ENCODE assay signal across 1 cellular context in the genomic region with DNA sequence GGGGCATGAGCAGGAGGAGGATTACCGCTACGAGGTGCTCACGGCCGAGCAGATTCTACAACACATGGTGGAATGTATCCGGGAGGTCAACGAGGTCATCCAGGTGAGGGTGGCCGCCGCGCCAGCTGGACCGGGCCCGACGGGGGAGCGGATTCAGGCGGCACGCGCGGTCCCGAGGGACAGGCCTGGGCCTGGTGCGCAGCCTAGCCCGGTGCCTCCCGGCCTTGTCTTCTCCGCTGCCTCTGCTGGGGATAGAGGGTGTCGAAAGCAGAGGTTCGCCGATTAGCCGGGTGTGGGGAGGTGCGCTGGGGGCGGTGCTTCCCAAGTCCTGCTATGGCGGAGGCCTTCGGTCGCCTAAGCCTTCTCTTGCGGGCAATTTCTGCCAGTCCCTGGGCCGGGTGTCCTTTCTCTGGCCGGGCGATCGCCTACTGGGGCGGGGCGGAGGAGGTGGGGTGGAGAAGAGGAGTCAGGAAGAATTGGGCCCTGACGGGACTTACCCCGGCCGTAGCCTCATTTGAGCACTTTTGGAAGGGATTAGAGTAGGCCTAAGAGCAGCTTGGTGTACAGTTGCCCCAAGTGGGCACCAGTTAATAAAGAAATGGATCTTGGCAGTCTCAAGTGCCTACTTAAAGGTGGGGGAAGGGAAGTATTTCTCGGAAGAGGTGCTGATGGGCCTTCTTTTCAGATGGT.
A peak's percentile ranks its signal among the peaks of the same experiment; 100 is the strongest.
TF ChIP-seq lines count a peak whose summit lies in the region.

No MANE protein-coding gene starts in this region.

TF ChIP-seq in HepG2, 621 proteins besides CTCF, POLR2A, EP300 and RAD21 (continued from another document and continues in another):
- TF ChIP-seq, protein P1, sequence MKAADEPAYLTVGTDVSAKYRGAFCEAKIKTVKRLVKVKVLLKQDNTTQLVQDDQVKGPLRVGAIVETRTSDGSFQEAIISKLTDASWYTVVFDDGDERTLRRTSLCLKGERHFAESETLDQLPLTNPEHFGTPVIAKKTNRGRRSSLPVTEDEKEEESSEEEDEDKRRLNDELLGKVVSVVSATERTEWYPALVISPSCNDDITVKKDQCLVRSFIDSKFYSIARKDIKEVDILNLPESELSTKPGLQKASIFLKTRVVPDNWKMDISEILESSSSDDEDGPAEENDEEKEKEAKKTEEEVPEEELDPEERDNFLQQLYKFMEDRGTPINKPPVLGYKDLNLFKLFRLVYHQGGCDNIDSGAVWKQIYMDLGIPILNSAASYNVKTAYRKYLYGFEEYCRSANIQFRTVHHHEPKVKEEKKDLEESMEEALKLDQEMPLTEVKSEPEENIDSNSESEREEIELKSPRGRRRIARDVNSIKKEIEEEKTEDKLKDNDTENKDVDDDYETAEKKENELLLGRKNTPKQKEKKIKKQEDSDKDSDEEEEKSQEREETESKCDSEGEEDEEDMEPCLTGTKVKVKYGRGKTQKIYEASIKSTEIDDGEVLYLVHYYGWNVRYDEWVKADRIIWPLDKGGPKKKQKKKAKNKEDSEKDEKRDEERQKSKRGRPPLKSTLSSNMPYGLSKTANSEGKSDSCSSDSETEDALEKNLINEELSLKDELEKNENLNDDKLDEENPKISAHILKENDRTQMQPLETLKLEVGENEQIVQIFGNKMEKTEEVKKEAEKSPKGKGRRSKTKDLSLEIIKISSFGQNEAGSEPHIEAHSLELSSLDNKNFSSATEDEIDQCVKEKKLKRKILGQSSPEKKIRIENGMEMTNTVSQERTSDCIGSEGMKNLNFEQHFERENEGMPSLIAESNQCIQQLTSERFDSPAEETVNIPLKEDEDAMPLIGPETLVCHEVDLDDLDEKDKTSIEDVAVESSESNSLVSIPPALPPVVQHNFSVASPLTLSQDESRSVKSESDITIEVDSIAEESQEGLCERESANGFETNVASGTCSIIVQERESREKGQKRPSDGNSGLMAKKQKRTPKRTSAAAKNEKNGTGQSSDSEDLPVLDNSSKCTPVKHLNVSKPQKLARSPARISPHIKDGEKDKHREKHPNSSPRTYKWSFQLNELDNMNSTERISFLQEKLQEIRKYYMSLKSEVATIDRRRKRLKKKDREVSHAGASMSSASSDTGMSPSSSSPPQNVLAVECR (CRISPR knock-in tag; IDR thresholded peaks at IDR 0.05; ENCODE audit: borderline replicate concordance), result peak; percentile 15; the same call in 1 of the 2 replicates
- TF ChIP-seq TARDBP (CRISPR knock-in tag; IDR thresholded peaks at IDR 0.05) (0 out of 2 replicates have a peak, but pooled peaks have one; percentile 44), SNAPC5 (CRISPR knock-in tag; IDR thresholded peaks at IDR 0.05; ENCODE audit: borderline replicate concordance) (peak; percentile 60; the same call in 1 of the 2 replicates), KLF12 (CRISPR knock-in tag; IDR thresholded peaks at IDR 0.05; ENCODE audit: borderline replicate concordance) (no peak), ZNF547 (CRISPR knock-in tag; IDR thresholded peaks at IDR 0.05) (peak; percentile 23; the same call in 1 of the 2 replicates), ZNF614 (CRISPR knock-in tag; IDR thresholded peaks at IDR 0.05; ENCODE audit: borderline replicate concordance) (no peak), ZNF230 (CRISPR knock-in tag; IDR thresholded peaks at IDR 0.05) (0 out of 2 replicates have a peak, but pooled peaks have one; percentile 54), ZNF609 (CRISPR knock-in tag; IDR thresholded peaks at IDR 0.05; ENCODE audit: borderline replicate concordance) (0 out of 2 replicates have a peak, but pooled peaks have one; percentile 14), CHD4 (IDR thresholded peaks at IDR 0.05; ENCODE audit: borderline replicate concordance, low read length) (no peak), YY1 (IDR thresholded peaks at IDR 0.05; ENCODE audit: insufficient read depth, insufficient replicate concordance, low read depth, low read length) (peak; percentile 71), ARID2 (CRISPR knock-in tag; IDR thresholded peaks at IDR 0.05; ENCODE audit: borderline replicate concordance) (0 out of 2 replicates have a peak, but pooled peaks have one; percentile 23), TFDP2 (CRISPR knock-in tag; IDR thresholded peaks at IDR 0.05) (no peak), MEIS2 (CRISPR knock-in tag; IDR thresholded peaks at IDR 0.05) (peak; percentile 28; the same call in 1 of the 2 replicates), FOXO1 (CRISPR knock-in tag; IDR thresholded peaks at IDR 0.05) (no peak), ZNF564 (CRISPR knock-in tag; IDR thresholded peaks at IDR 0.05) (0 out of 2 replicates have a peak, but pooled peaks have one; percentile 64), ZNF883 (CRISPR knock-in tag; IDR thresholded peaks at IDR 0.05; ENCODE audit: not compliant biosample characterization) (no peak), NCOA1 (CRISPR knock-in tag; IDR thresholded peaks at IDR 0.05) (no peak), ZNF350 (CRISPR knock-in tag; IDR thresholded peaks at IDR 0.05; ENCODE audit: borderline replicate concordance, low read depth) (peak; percentile 57), ZNF251 (CRISPR knock-in tag; IDR thresholded peaks at IDR 0.05) (no peak), ZNF33B (CRISPR knock-in tag; IDR thresholded peaks at IDR 0.05) (0 out of 2 replicates have a peak, but pooled peaks have one; percentile 60), PRMT3 (CRISPR knock-in tag; IDR thresholded peaks at IDR 0.05; ENCODE audit: borderline replicate concordance, low read depth) (0 out of 2 replicates have a peak, but pooled peaks have one; percentile 53), CREB3 (CRISPR knock-in tag; IDR thresholded peaks at IDR 0.05) (0 out of 2 replicates have a peak, but pooled peaks have one; percentile 43), DMAP1 (CRISPR knock-in tag; IDR thresholded peaks at IDR 0.05) (peak; percentile 43; the same call in 1 of the 2 replicates), JARID2 (CRISPR knock-in tag; IDR thresholded peaks at IDR 0.05; ENCODE audit: insufficient replicate concordance) (no peak), GLI4 (CRISPR knock-in tag; IDR thresholded peaks at IDR 0.05; ENCODE audit: borderline replicate concordance) (0 out of 2 replicates have a peak, but pooled peaks have one; percentile 30), TEF (CRISPR knock-in tag; IDR thresholded peaks at IDR 0.05) (0 out of 2 replicates have a peak, but pooled peaks have one; percentile 19), RFX1 (IDR thresholded peaks at IDR 0.05) (no peak), ARID3A (IDR thresholded peaks at IDR 0.05; ENCODE audit: low read depth, low read length) (no peak), MXD4 (CRISPR knock-in tag; IDR thresholded peaks at IDR 0.05) (no peak), HNRNPL (IDR thresholded peaks at IDR 0.05; ENCODE audit: low read depth, low read length) (peak; percentile 75)
- TF ChIP-seq, protein P2, sequence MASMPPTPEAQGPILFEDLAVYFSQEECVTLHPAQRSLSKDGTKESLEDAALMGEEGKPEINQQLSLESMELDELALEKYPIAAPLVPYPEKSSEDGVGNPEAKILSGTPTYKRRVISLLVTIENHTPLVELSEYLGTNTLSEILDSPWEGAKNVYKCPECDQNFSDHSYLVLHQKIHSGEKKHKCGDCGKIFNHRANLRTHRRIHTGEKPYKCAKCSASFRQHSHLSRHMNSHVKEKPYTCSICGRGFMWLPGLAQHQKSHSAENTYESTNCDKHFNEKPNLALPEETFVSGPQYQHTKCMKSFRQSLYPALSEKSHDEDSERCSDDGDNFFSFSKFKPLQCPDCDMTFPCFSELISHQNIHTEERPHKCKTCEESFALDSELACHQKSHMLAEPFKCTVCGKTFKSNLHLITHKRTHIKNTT (CRISPR knock-in tag; IDR thresholded peaks at IDR 0.05), result no peak
- TF ChIP-seq, protein P3, sequence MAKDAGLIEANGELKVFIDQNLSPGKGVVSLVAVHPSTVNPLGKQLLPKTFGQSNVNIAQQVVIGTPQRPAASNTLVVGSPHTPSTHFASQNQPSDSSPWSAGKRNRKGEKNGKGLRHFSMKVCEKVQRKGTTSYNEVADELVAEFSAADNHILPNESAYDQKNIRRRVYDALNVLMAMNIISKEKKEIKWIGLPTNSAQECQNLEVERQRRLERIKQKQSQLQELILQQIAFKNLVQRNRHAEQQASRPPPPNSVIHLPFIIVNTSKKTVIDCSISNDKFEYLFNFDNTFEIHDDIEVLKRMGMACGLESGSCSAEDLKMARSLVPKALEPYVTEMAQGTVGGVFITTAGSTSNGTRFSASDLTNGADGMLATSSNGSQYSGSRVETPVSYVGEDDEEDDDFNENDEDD (CRISPR knock-in tag; IDR thresholded peaks at IDR 0.05; ENCODE audit: borderline replicate concordance), result no peak
- TF ChIP-seq, protein P4, sequence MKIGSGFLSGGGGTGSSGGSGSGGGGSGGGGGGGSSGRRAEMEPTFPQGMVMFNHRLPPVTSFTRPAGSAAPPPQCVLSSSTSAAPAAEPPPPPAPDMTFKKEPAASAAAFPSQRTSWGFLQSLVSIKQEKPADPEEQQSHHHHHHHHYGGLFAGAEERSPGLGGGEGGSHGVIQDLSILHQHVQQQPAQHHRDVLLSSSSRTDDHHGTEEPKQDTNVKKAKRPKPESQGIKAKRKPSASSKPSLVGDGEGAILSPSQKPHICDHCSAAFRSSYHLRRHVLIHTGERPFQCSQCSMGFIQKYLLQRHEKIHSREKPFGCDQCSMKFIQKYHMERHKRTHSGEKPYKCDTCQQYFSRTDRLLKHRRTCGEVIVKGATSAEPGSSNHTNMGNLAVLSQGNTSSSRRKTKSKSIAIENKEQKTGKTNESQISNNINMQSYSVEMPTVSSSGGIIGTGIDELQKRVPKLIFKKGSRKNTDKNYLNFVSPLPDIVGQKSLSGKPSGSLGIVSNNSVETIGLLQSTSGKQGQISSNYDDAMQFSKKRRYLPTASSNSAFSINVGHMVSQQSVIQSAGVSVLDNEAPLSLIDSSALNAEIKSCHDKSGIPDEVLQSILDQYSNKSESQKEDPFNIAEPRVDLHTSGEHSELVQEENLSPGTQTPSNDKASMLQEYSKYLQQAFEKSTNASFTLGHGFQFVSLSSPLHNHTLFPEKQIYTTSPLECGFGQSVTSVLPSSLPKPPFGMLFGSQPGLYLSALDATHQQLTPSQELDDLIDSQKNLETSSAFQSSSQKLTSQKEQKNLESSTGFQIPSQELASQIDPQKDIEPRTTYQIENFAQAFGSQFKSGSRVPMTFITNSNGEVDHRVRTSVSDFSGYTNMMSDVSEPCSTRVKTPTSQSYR (CRISPR knock-in tag; IDR thresholded peaks at IDR 0.05; ENCODE audit: borderline replicate concordance), result peak; percentile 21; the same call in 1 of the 2 replicates
